In the genomic region with DNA sequence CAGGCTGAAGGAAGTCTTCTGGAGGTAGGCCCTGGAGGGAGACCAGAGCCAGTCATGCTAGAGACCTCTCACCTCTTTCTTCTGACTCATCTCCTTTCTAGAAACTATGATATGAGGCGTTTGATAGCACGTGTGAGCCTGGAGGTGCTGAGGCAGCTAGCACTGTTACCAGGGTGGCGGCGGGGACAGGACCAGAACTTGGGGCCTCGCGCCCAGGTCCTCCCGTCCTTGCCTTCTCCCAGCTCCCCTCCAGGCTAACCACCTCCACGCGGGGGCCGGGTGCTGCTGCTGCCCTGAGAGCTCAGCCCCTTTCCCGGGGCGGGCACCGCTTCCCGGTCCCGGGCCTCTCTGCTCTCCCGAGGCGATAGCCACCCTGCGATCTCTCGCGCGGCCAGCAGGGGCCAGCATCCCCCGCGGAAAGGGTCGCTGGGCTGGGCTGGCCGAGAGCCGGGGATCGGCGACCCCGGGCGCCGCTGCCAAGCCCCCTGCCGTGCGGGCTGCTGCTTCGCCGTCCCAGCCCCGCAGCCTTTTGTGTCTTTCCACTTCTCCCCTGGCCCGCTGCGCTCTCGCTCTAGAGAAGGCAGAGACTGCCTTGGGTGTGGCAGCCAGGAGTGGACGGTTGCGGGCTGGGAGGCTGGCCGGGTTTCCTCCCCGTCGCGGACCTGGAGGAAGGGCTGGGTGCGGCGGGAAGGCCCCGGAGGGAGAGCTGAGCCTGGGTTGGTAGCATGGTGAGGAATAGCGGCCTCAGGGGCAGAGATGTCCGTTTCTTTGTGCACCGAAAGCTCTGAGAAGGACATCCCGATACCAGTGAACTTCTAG, we compare ENCODE assay signal across 8 cellular contexts. TPM values are rescaled to one million over a fixed set of nuclear protein-coding genes. Genes with fewer than 3 reads are reported as not detected.
A peak's percentile ranks its signal among the peaks of the same experiment; 100 is the strongest.
DNase-seq lines count a peak whose midpoint lies in the region; FAIRE-seq and TF ChIP-seq lines count a peak whose summit lies in the region.

No MANE protein-coding gene starts in this region.

- H3K4me2 ChIP-seq in astrocyte (ENCODE audit: low read length): peak overlapping the region; percentile 96

- peaks cover 8% of the 10 kb centered on the region for H3K27me3 Mint-ChIP-seq in astrocyte (ENCODE audit: low read depth, unreplicated experiment)

- no peaks in the 10 kb centered on the region for H3K9me3 ChIP-seq in astrocyte (ENCODE audit: insufficient read depth, low read depth, low read length)

- H3K4me1 Mint-ChIP-seq in astrocyte (ENCODE audit: low read depth, unreplicated experiment): no peaks in the 10 kb centered on the region

- H3K36me3 ChIP-seq in astrocyte (ENCODE audit: insufficient read depth, low read length): no peaks in the 10 kb centered on the region

- CTCF ChIA-PET in HEK293T (lab: Yijun Ruan, JAX): interaction anchor here (0.5 to 1.9 kb wide), 19 partner anchors 10 to 1135 kb away, joined by 3 to 24 read pairs (median 3); no protein-coding TSS in a partner anchor

- TF ChIP-seq CTCF in GM12875 (IDR thresholded peaks at IDR 0.05; ENCODE audit: borderline replicate concordance, insufficient read depth, low read depth, low read length) (peak; percentile 97), astrocyte (IDR thresholded peaks at IDR 0.05; ENCODE audit: insufficient read depth, low read depth, low read length) (peak; percentile 43)

- POLR2A ChIA-PET in HEK293T (lab: Yijun Ruan, JAX): interaction anchor here (0.8 to 2.1 kb wide), 3 partner anchors 49 to 663 kb away, joined by 3 to 7 read pairs (median 3); partner anchors contain the start of genes EHBP1 and TMEM17

- peak overlapping the region; percentile 75 for H3K27ac ChIP-seq in astrocyte (ENCODE audit: low read depth, low read length)

- H3K4me1 ChIP-seq in astrocyte (ENCODE audit: insufficient read depth, low read length): peaks cover 9% of the 10 kb centered on the region

- no peaks in the 10 kb centered on the region for H3K27me3 ChIP-seq in astrocyte (ENCODE audit: insufficient read depth, low read length)

- H3K9ac ChIP-seq in astrocyte (ENCODE audit: low read length): peak overlapping the region; percentile 87

- no peak for FAIRE-seq in astrocyte (lab: Jason Lieb, UNC)

- no peak overlapping the region for H3K27ac Mint-ChIP-seq in astrocyte (ENCODE audit: unreplicated experiment)

- H4K20me1 ChIP-seq in astrocyte (ENCODE audit: insufficient read depth, low read length): no peaks in the 10 kb centered on the region

- H3K4me3 ChIP-seq in GM12875 (ENCODE audit: low read depth, low read length) (peak overlapping the region; percentile 60), astrocyte (ENCODE audit: insufficient read depth, low read depth, low read length) (peak overlapping the region; percentile 59)

- H3K36me3 Mint-ChIP-seq in astrocyte (ENCODE audit: low read depth, unreplicated experiment): no peaks in the 10 kb centered on the region

- H3K79me2 ChIP-seq in astrocyte (ENCODE audit: insufficient read depth, low read length): no peaks in the 10 kb centered on the region

- peak; percentile 90 for DNase-seq in HEK293T (ENCODE audit: extremely low spot score)
- DNase-seq in MV-4-11 (lab: John Stamatoyannopoulos, UW): peak; percentile 13
- peak; percentile 56 for DNase-seq in T-helper 9 cell
- DNase-seq in astrocyte (ENCODE audit: low read depth): peak; percentile 63
- peak; percentile 82 for DNase-seq in hepatic stellate cell (ENCODE audit: low spot score)
- peak; percentile 57 for DNase-seq in renal cortical epithelial cell (ENCODE audit: low read depth)
- DNase-seq in GF-D8 (lab: John Stamatoyannopoulos, UW): no peak

- peak overlapping the region; percentile 71 for H3K4me3 Mint-ChIP-seq in astrocyte (ENCODE audit: unreplicated experiment)

- peak overlapping the region; percentile 96 for H2AFZ ChIP-seq in astrocyte (ENCODE audit: low read depth, low read length)

- no peaks in the 10 kb centered on the region for H3K9me3 Mint-ChIP-seq in astrocyte (ENCODE audit: unreplicated experiment)

TF ChIP-seq in HEK293T, 16 proteins besides CTCF, POLR2A, EP300 and RAD21:
- TF ChIP-seq L3MBTL2 (conservative IDR thresholded peaks at IDR 0.05) (peak; percentile 52), HDGF (IDR thresholded peaks at IDR 0.05; ENCODE audit: borderline replicate concordance) (peak; percentile 7; the same call in 1 of the 2 replicates), ZNF384 (IDR thresholded peaks at IDR 0.05) (no peak)

RNA-seq across cellular contexts. Expression of gene TMEM17, which starts 49.1 kb away (rescaled TPM):
- total RNA-seq in astrocyte (2.7 and 4.0 TPM in 2 replicates), renal cortical epithelial cell (2.4 and 5.0 TPM in 2 replicates)
